ENCODE assay signal across 16 cellular contexts in genomic region chr3:140630866-140631265, GRCh38. TPM values are rescaled to one million over a fixed set of nuclear protein-coding genes. Genes with fewer than 3 reads are reported as not detected.
DNase-seq lines count a peak whose midpoint lies in the region; TF ChIP-seq lines count a peak whose summit lies in the region.
"Had no signal": no experiment of that assay in that cellular context is flagged by ENCODE, and none has a peak within 500 bp of the region (broad histone marks: within the 10 kb centered on the region; RNA-seq: fewer than 3 reads in every experiment).

No MANE protein-coding gene starts in this region.

- peaks cover 7% of the 10 kb centered on the region for H3K9me3 Mint-ChIP-seq in osteocyte (ENCODE audit: unreplicated experiment)
- H3K9me3 Mint-ChIP-seq: CD8-positive, alpha-beta T cell; H9 had no signal

- DNase-seq in GM23248: peak; percentile 29
- no peak for DNase-seq in adipocyte (ENCODE audit: low read depth)
- DNase-seq in fibroblast of peridontal ligament (ENCODE audit: extremely low read depth): peak; percentile 28
- no peak for DNase-seq in osteocyte (ENCODE audit: extremely low spot score, unreplicated experiment)
- DNase-seq in effector CD8-positive, alpha-beta T cell (lab: John Stamatoyannopoulos, UW): no peak
- DNase-seq in NCI-H82 treated with DMSO at 0.1 percent for 48 hours (lab: John Stamatoyannopoulos, UW; ENCODE audit: unreplicated experiment): no peak
- DNase-seq in occipital lobe (lab: John Stamatoyannopoulos, UW): no peak
- DNase-seq: CD8-positive, alpha-beta T cell; H9; IMR-90; NCI-H1436 treated with DMSO at 0.1 percent for 48 hours; NCI-H2081; NCI-H524 treated with DMSO at 0.1 percent for 48 hours; Right ventricle myocardium superior; SK-N-SH had no signal

- no peaks in the 10 kb centered on the region for H3K27me3 ChIP-seq in GM23248 (replicated peaks; ENCODE audit: insufficient read depth)
- H3K27me3 ChIP-seq in adipocyte (replicated peaks; ENCODE audit: control insufficient read depth, insufficient read depth, low read length): no peaks in the 10 kb centered on the region

- H3K4me3 Mint-ChIP-seq in osteocyte (ENCODE audit: unreplicated experiment): no peak overlapping the region
- H3K4me3 Mint-ChIP-seq: CD8-positive, alpha-beta T cell; H9 had no signal

- H3K36me3 ChIP-seq in GM23248 (ENCODE audit: low read depth) (no peaks in the 10 kb centered on the region), adipocyte (ENCODE audit: control insufficient read depth, insufficient read depth, low read length, severe bottlenecking) (no peaks in the 10 kb centered on the region)

- H3K4me3 ChIP-seq in GM23248 (no peak overlapping the region), adipocyte (ENCODE audit: low read length) (peak overlapping the region; percentile 31)

- H3K4me1 Mint-ChIP-seq in osteocyte (ENCODE audit: unreplicated experiment): peaks cover 68% of the 10 kb centered on the region

- peaks cover 17% of the 10 kb centered on the region for H3F3A ChIP-seq in GM23248 (ENCODE audit: insufficient read depth)

- H3K4me2 ChIP-seq in GM23248 (ENCODE audit: unreplicated experiment): no peak overlapping the region
- H3K4me2 ChIP-seq: SK-N-SH had no signal

- no peaks in the 10 kb centered on the region for H3K9me2 ChIP-seq in GM23248 (ENCODE audit: insufficient read depth)
- H3K9me2 ChIP-seq: SK-N-SH had no signal

- H4K20me1 ChIP-seq in GM23248 (ENCODE audit: insufficient read depth): no peaks in the 10 kb centered on the region

- H3K4me1 ChIP-seq in GM23248 (ENCODE audit: insufficient read depth) (peaks cover 25% of the 10 kb centered on the region), adipocyte (ENCODE audit: control insufficient read depth, insufficient read depth, low read length) (peaks cover 31% of the 10 kb centered on the region)

- peak overlapping the region; percentile 20 for H3K27ac Mint-ChIP-seq in osteocyte (ENCODE audit: unreplicated experiment)
- H3K27ac Mint-ChIP-seq: CD8-positive, alpha-beta T cell; H9 had no signal

- no peaks in the 10 kb centered on the region for H3K27me3 Mint-ChIP-seq in osteocyte (ENCODE audit: unreplicated experiment)

- no peaks in the 10 kb centered on the region for H3K79me2 ChIP-seq in GM23248 (ENCODE audit: insufficient read depth)

- in situ Hi-C loops in GM23248 (cut with MboI): no loop called here

- H3K9me3 ChIP-seq in GM23248 (ENCODE audit: low read depth) (no peaks in the 10 kb centered on the region), adipocyte (ENCODE audit: control insufficient read depth, low read length) (no peaks in the 10 kb centered on the region)
- H3K9me3 ChIP-seq: SK-N-SH had no signal

- no peak overlapping the region for H3K27ac ChIP-seq in GM23248

- H3K36me3 Mint-ChIP-seq in osteocyte (ENCODE audit: unreplicated experiment): no peaks in the 10 kb centered on the region
- H3K36me3 Mint-ChIP-seq: CD8-positive, alpha-beta T cell had no signal

- TF ChIP-seq CTCF in osteocyte (IDR thresholded peaks at IDR 0.05): no peak

- no peak overlapping the region for H2AFZ ChIP-seq in GM23248

- H3K9ac ChIP-seq in GM23248 (no peak overlapping the region), adipocyte (ENCODE audit: low read length) (peak overlapping the region; percentile 56)
- H3K9ac ChIP-seq: SK-N-SH had no signal

RNA-seq across cellular contexts. Expression of gene TRIM42, which starts 47.0 kb away (rescaled TPM):
- total RNA-seq in GM23248 (2014; rRNA removed; shearing (Covaris generic)): not detected in 2 replicates
- polyA plus RNA-seq in GM23248 (2016; fragmentation: Nextera tagmentation; extraction: Ambion mirVana): not detected in 2 replicates
- total RNA-seq in osteocyte (not detected in 2 replicates), occipital lobe (not detected)
- total RNA-seq: CD8-positive, alpha-beta T cell; H9; IMR-90; Right ventricle myocardium superior had no signal
- polyA plus RNA-seq: BJ, IMR-90, SK-N-SH had no signal

Comparison
In these comparisons a context has a peak if more than half of its experiments do, and no peak if none do; other contexts are left out.
1. DNase-seq: peak in GM23248 (single experiment) and fibroblast of peridontal ligament (single experiment); none in adipocyte (single experiment), osteocyte (single experiment), effector CD8-positive, alpha-beta T cell (single experiment), NCI-H82 treated with DMSO at 0.1 percent for 48 hours (single experiment) and occipital lobe (single experiment).